In genomic region chr12:25698782-25699181, GRCh38 we compare ENCODE assay signal across 25 cellular contexts.
"Had no signal": no experiment of that assay in that cellular context is flagged by ENCODE, and none has a peak within 500 bp of the region (broad histone marks: within the 10 kb centered on the region; RNA-seq: fewer than 3 reads in every experiment).

No MANE protein-coding gene starts in this region.

- H3K36me3 ChIP-seq: colonic mucosa, ovary, right atrium auricular region, sigmoid colon, tibial nerve, upper lobe of right lung, vagina had no signal

- H2AFZ ChIP-seq: hepatocyte had no signal

- H3K27ac ChIP-seq: colonic mucosa, foreskin keratinocyte, hepatocyte, ovary, right atrium auricular region, sigmoid colon, skin epidermis, testis, tibial nerve, upper lobe of right lung, vagina had no signal

- H3K27ac Mint-ChIP-seq: endodermal cell; naive thymus-derived CD8-positive, alpha-beta T cell; stimulated activated naive B cell treated with anti-CD40 and anti-IgM and Interleukin-4, amounts not matched to agents 10 μg/mL and 1 μg/mL and 100 μg/mL, for 72 hours; stimulated activated naive CD8-positive, alpha-beta T cell treated with anti-CD3 and anti-CD28 coated beads, Interleukin-15, amount 100 ng/mL, for 72 hours had no signal

- H3K4me2 ChIP-seq: hepatocyte had no signal

- H3K79me2 ChIP-seq: hepatocyte had no signal

- H3K4me3 ChIP-seq: colonic mucosa, hepatocyte, lung, ovary, right atrium auricular region, sigmoid colon, skin epidermis, testis, tibial nerve, upper lobe of right lung, vagina had no signal

- H3K36me3 Mint-ChIP-seq: stimulated activated naive B cell treated with anti-CD40 and anti-IgM and Interleukin-4, amounts not matched to agents 10 μg/mL and 1 μg/mL and 100 μg/mL, for 72 hours had no signal

- DNase-seq: colonic mucosa; effector CD4-positive, alpha-beta T cell; endodermal cell; erythroblast; foreskin keratinocyte; head of caudate nucleus; left colon; left ventricle myocardium superior; mesendoderm; naive thymus-derived CD8-positive, alpha-beta T cell; nucleus accumbens; ovary; sigmoid colon; stimulated activated CD4-positive, alpha-beta T cell treated with anti-CD3 and anti-CD28 coated beads, Interleukin-2, amount 100 ng/mL, for 24 hours; stimulated activated CD4-positive, alpha-beta T cell treated with anti-CD3 and anti-CD28 coated beads, Interleukin-4, amount 100 ng/mL, for 4 hours; stimulated activated naive B cell treated with anti-CD40 and anti-IgM and Interleukin-4, amounts not matched to agents 10 μg/mL and 1 μg/mL and 100 μg/mL, for 72 hours; stimulated activated naive CD8-positive, alpha-beta T cell treated with anti-CD3 and anti-CD28 coated beads, Interleukin-15, amount 100 ng/mL, for 72 hours; testis; upper lobe of right lung had no signal

- H3K27me3 ChIP-seq: colonic mucosa, foreskin keratinocyte, hepatocyte, ovary, right atrium auricular region, sigmoid colon, testis, tibial nerve, upper lobe of right lung, vagina had no signal

- H3K4me1 ChIP-seq: colonic mucosa, foreskin keratinocyte, right atrium auricular region, sigmoid colon, testis, upper lobe of right lung had no signal

- H3K9me3 ChIP-seq: colonic mucosa, sigmoid colon, testis, upper lobe of right lung, vagina had no signal

- ATAC-seq: foreskin keratinocyte; left colon; left ventricle myocardium superior; naive thymus-derived CD8-positive, alpha-beta T cell; stimulated activated naive B cell treated with anti-CD40 and anti-IgM and Interleukin-4, amounts not matched to agents 10 μg/mL and 1 μg/mL and 100 μg/mL, for 72 hours; stimulated activated naive CD8-positive, alpha-beta T cell treated with anti-CD3 and anti-CD28 coated beads, Interleukin-15, amount 100 ng/mL, for 72 hours; upper lobe of right lung had no signal
